Comparison of ENCODE assay signal across 11 cellular contexts in the genomic region with DNA sequence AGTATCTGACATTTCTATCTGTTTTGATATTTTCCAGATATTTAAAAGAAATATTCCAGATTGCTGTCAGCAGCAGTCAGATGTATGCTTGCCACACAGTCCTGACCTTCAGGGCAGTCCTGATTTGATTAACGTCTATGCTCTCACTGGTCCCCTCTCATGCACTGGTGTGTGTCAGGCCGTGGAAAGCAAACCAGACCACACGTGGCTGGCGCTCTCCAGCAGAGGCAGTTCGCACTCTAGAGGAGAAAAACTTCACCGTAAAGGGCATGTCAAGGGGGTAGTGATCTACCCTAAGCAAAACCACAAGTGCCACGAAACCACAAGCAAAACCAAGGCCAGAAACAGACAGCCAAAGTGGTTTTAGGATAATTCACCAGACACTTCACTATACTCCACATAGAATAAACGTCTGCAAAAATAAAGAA. TPM values are rescaled to one million over a fixed set of nuclear protein-coding genes. Genes with fewer than 3 reads are reported as not detected.
DNase-seq lines count a peak whose midpoint lies in the region; ATAC-seq, FAIRE-seq and TF ChIP-seq lines count a peak whose summit lies in the region.
"Had no signal": no experiment of that assay in that cellular context is flagged by ENCODE, and none has a peak within 500 bp of the region (broad histone marks: within the 10 kb centered on the region; RNA-seq: fewer than 3 reads in every experiment).

No MANE protein-coding gene starts in this region.

- no peak for TF ChIP-seq POLR2A in GM12878 (IDR thresholded peaks at IDR 0.05; ENCODE audit: low read depth, low read length)

- H3K9me3 ChIP-seq in CD4-positive, alpha-beta T cell (ENCODE audit: control insufficient read depth, low read length): no peaks in the 10 kb centered on the region
- no peaks in the 10 kb centered on the region for H3K9me3 ChIP-seq in GM12878 (replicated peaks; ENCODE audit: control insufficient read depth, insufficient read depth, low read length)
- H3K9me3 ChIP-seq: lower lobe of right lung, tibial artery had no signal

- DNase-seq in CD4-positive, alpha-beta T cell: no peak
- DNase-seq in M059J (ENCODE audit: low read depth) (peak; percentile 61), GM12878 (ENCODE audit: low read depth, low spot score) (peak; percentile 17), sciatic nerve (ENCODE audit: low spot score) (no peak), NCI-H1436 treated with DMSO at 0.1 percent for 48 hours (lab: John Stamatoyannopoulos, UW) (no peak), midbrain (lab: John Stamatoyannopoulos, UW) (no peak), cerebellum (ENCODE audit: low spot score) (no peak)
- DNase-seq: activated effector memory CD4-positive, alpha-beta T cell treated with anti-CD3 and anti-CD28 coated beads, Interleukin-2, amount 50 U/mL, for 16 hours; lower lobe of right lung; tibial artery had no signal

- no peak for TF ChIP-seq EP300 in GM12878 (IDR thresholded peaks at IDR 0.05; ENCODE audit: borderline replicate concordance in 1 of 2, control insufficient read depth in 1 of 2, low read depth in 2 of 2, low read length in 2 of 2)

- H3K27ac ChIP-seq in CD4-positive, alpha-beta T cell (ENCODE audit: low read depth, low read length): no peak overlapping the region
- H3K27ac ChIP-seq in GM12878 (ENCODE audit: control insufficient read depth, insufficient read depth): no peak overlapping the region
- H3K27ac ChIP-seq: lower lobe of right lung, tibial artery had no signal

- no peaks in the 10 kb centered on the region for H3K27me3 ChIP-seq in CD4-positive, alpha-beta T cell (ENCODE audit: control insufficient read depth, insufficient read depth, low read length)
- no peaks in the 10 kb centered on the region for H3K27me3 ChIP-seq in GM12878 (replicated peaks in 1 of 2; ENCODE audit: control insufficient read depth in 2 of 2, insufficient read depth in 2 of 2, low read length in 1 of 2)
- H3K27me3 ChIP-seq: tibial artery had no signal

- FAIRE-seq in GM12878 (lab: Jason Lieb, UNC): peak; percentile 31

- in situ Hi-C loops in GM12878 (cut with MboI): no loop called here

- POLR2A ChIA-PET in CD4-positive, alpha-beta T cell (lab: Charles Lee): no interaction called here
- POLR2A ChIA-PET in GM12878 (lab: Charles Lee): no interaction called here

- no peaks in the 10 kb centered on the region for H3K27me3 Mint-ChIP-seq in CD4-positive, alpha-beta T cell

- H3K4me2 ChIP-seq in GM12878 (ENCODE audit: control insufficient read depth, insufficient read depth): no peak overlapping the region

- H3K9me3 Mint-ChIP-seq in CD4-positive, alpha-beta T cell: no peaks in the 10 kb centered on the region

- H3K4me3 ChIP-seq in GM12878: no peak overlapping the region
- H3K4me3 ChIP-seq: lower lobe of right lung, tibial artery had no signal

- H2AFZ ChIP-seq in GM12878 (ENCODE audit: control insufficient read depth, low read depth, low read length): no peak overlapping the region

- peak; percentile 34 for ATAC-seq in CD4-positive, alpha-beta T cell (ENCODE audit: poor library complexity)
- ATAC-seq in GM19043 (IDR thresholded peaks at IDR 0.05; ENCODE audit: low read depth, unreplicated experiment) (peak; percentile 63), GM12878 (peak; percentile 90), sciatic nerve (no peak)

- no peaks in the 10 kb centered on the region for H3K79me2 ChIP-seq in GM12878 (ENCODE audit: control insufficient read depth, insufficient read depth, low read length)

- SMC1A ChIA-PET in GM12878 (lab: Charles Lee; ENCODE audit: uncharacterized antibody, unreplicated experiment): no interaction called here

- no TSS peak for BruUV-seq in GM12878 (replicated peaks; lab: Mats Ljungman, UMichigan)

- H3K4me3 Mint-ChIP-seq in CD4-positive, alpha-beta T cell: no peak overlapping the region

- CTCF ChIA-PET in CD4-positive, alpha-beta T cell (lab: Charles Lee): no interaction called here
- CTCF ChIA-PET in GM12878 (lab: Yijun Ruan, JAX): no interaction called here

- H3K4me1 Mint-ChIP-seq in CD4-positive, alpha-beta T cell (ENCODE audit: low read depth): peaks cover 48% of the 10 kb centered on the region

- peaks cover 4% of the 10 kb centered on the region for H3K4me1 ChIP-seq in GM12878 (ENCODE audit: control insufficient read depth, insufficient read depth, low read length)
- H3K4me1 ChIP-seq: tibial artery had no signal

- H3K36me3 ChIP-seq in GM12878 (ENCODE audit: control insufficient read depth in 2 of 2, insufficient read depth in 2 of 2, low read length in 1 of 2): peaks cover 3 to 10% of the 10 kb centered on the region in 2 experiments; a peak in 3 of 4 replicates

- intact Hi-C loops in CD4-positive, alpha-beta T cell (cut with DNase I, micrococcal nuclease): no loop called here
- intact Hi-C loops in GM12878 (cut with micrococcal nuclease; ENCODE audit: unreplicated experiment) (no loop called here), sciatic nerve (cut with DNase I) (no loop called here)

- TF ChIP-seq CTCF in CD4-positive, alpha-beta T cell (IDR thresholded peaks at IDR 0.05): no peak
- TF ChIP-seq CTCF in GM12878 (IDR thresholded peaks at IDR 0.05 in 2 of 3, conservative IDR thresholded peaks at IDR 0.05 in 1 of 3; ENCODE audit: control insufficient read depth in 2 of 3, extremely low read depth in 1 of 3, insufficient read depth in 1 of 3, low read depth in 3 of 3, low read length in 3 of 3): no peak

- 42% methylated on average over 8 of the region's 8 CpGs for WGBS in GM12878 (ENCODE audit: insufficient coverage, insufficient replicate concordance, low lambda C conversion rate, missing lambda C conversion rate)

- TF ChIP-seq RAD21 in GM12878 (IDR thresholded peaks at IDR 0.05; ENCODE audit: insufficient read depth, low read depth, low read length): no peak

- peaks cover 3% of the 10 kb centered on the region; the same call in 1 of the 2 replicates for H4K20me1 ChIP-seq in GM12878 (ENCODE audit: control insufficient read depth, insufficient read depth)

- RAD21 ChIA-PET in GM12878 (lab: Charles Lee; ENCODE audit: unreplicated experiment): no interaction called here

- peaks cover 88% of the 10 kb centered on the region for H3K36me3 Mint-ChIP-seq in CD4-positive, alpha-beta T cell (ENCODE audit: low read depth)

- H3K27ac Mint-ChIP-seq in CD4-positive, alpha-beta T cell: no peak overlapping the region

- H3K9ac ChIP-seq in GM12878 (ENCODE audit: control insufficient read depth, insufficient read depth, low read length): no peak overlapping the region

TF ChIP-seq in GM12878, 131 proteins besides CTCF, POLR2A, EP300 and RAD21 (continues in another document):
- no peak for TF ChIP-seq SREBF1 (IDR thresholded peaks at IDR 0.05; ENCODE audit: low read length)
- TF ChIP-seq, protein P1, sequence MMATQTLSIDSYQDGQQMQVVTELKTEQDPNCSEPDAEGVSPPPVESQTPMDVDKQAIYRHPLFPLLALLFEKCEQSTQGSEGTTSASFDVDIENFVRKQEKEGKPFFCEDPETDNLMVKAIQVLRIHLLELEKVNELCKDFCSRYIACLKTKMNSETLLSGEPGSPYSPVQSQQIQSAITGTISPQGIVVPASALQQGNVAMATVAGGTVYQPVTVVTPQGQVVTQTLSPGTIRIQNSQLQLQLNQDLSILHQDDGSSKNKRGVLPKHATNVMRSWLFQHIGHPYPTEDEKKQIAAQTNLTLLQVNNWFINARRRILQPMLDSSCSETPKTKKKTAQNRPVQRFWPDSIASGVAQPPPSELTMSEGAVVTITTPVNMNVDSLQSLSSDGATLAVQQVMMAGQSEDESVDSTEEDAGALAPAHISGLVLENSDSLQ (IDR thresholded peaks at IDR 0.05): no peak

RNA-seq across cellular contexts. Expression of a gene that starts 26.5 kb away (rescaled TPM):
- 10 to 100 TPM; 76.7 to 78.5 TPM for total RNA-seq in CD4-positive, alpha-beta T cell
- total RNA-seq in M059J (2014; rRNA removed; shearing (Covaris generic)): 76.6 and 137 TPM in 2 replicates
- 76.0 and 77.9 TPM in 2 replicates for total RNA-seq in GM12878 (2013; cell fraction: nucleolus; rRNA removed)
- total RNA-seq in GM12878 (2014; rRNA removed): 18.2 and 18.9 TPM in 2 replicates
- 16.4 and 17.9 TPM in 2 replicates for total RNA-seq in GM12878 (2014; rRNA removed; fragmentation: Illumina TruSeq; extraction: Trizol)
- total RNA-seq in GM12878 (2021): 18.1 and 20.1 TPM in 2 replicates
- 7.0 TPM for polyA plus RNA-seq in GM12878 (2011; ENCODE audit: low read depth)
- 42.8 and 51.8 TPM in 2 replicates for polyA plus RNA-seq in GM12878 (2011; rRNA removed)
- polyA plus RNA-seq in GM12878 (2011; cell fraction: cytosol; rRNA removed): 40.4 and 45.2 TPM in 2 replicates
- 113 and 115 TPM in 2 replicates for polyA plus RNA-seq in GM12878 (2011; cell fraction: nucleus; rRNA removed)
- 8.1 and 8.7 TPM in 2 replicates for polyA plus RNA-seq in GM12878 (2012)
- polyA plus RNA-seq in GM12878 (2014; fragmentation: Illumina TruSeq; extraction: Trizol): 19.5 and 19.7 TPM in 2 replicates
- 1 to 10 TPM; 4.9 to 6.0 TPM for polyA plus RNA-seq in GM12878 (2014; fragmentation: Nextera tagmentation; extraction: Ambion mirVana)
- polyA plus RNA-seq in GM12878 (2014; rRNA removed): 22.1 and 29.3 TPM in 2 replicates
- polyA plus RNA-seq in GM12878 (2016; fragmentation: Nextera tagmentation; extraction: Ambion mirVana): 10 to 100 TPM in 1 of 2 experiments, under 1 TPM in 1; 0.98 to 12.3 TPM
- 38.9 and 46.2 TPM in 2 replicates for polyA minus RNA-seq in GM12878 (2011; rRNA and poly(A)+ RNA removed)
- 12.3 and 19.3 TPM in 2 replicates for polyA minus RNA-seq in GM12878 (2011; cell fraction: cytosol; rRNA and poly(A)+ RNA removed)
- 26.8 and 29.0 TPM in 2 replicates for polyA minus RNA-seq in GM12878 (2011; cell fraction: nucleus; rRNA and poly(A)+ RNA removed)
- total RNA-seq in sciatic nerve: 41.8 TPM
- total RNA-seq in cerebellum: 8.1 TPM

Comparison
In these comparisons a context has a peak if more than half of its experiments do, and no peak if none do; other contexts are left out.
1. DNase-seq: peak in M059J (single experiment) and GM12878 (single experiment); none in CD4-positive, alpha-beta T cell (0 of 10), sciatic nerve (single experiment), NCI-H1436 treated with DMSO at 0.1 percent for 48 hours (single experiment), midbrain (single experiment) and cerebellum (single experiment).